In the genomic region with DNA sequence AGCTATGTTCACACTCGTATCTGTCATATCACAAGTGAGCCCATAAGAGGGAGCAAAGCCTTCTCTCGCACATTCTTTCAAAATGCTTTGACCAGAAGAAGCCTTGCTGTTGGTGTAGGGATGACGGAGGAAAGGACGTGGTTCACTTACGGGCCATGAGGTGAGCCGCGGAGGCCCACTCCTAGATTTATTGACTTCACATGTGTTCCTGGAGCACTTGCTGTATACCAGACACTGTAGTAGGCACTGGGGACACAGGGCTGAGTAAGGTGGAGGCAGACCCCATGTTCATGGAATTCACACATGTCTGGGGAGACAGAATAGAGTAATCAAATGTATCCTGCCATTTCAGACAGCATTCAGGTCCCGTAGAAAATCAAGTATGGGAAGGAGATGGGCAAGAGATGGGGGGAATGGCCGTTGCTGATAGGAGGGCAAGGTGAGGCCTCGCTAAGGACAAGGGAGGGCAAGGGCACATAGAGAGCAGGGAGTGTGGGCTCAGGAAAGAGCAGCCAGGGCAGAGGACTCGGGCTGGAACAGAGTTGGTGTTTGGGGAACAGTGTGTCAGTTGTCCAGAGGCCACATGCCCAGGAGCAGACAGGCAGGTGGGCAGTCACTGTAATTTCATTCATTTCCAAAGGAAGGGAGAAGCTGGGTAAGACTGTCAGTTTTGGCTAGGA, we compare ENCODE assay signal across 25 cellular contexts.
"Had no signal": no experiment of that assay in that cellular context is flagged by ENCODE, and none has a peak within 500 bp of the region (broad histone marks: within the 10 kb centered on the region; RNA-seq: fewer than 3 reads in every experiment).

No MANE protein-coding gene starts in this region.

- H3K4me1 Mint-ChIP-seq: central memory CD8-positive, alpha-beta T cell; WTC11 had no signal

- H3K9me3 Mint-ChIP-seq: activated T-helper 1 cell treated with anti-CD3 and anti-CD28 coated beads, Interleukin-12 subunit alpha, Interleukin-12 subunit beta, Interleukin-2, Interleukin-4 antibody, amounts not matched to agents 30 ng/mL and 10 ng/mL and 1 ng/mL, durations not matched to agents 14 hours and 24 hours and 36 hours; central memory CD8-positive, alpha-beta T cell; effector memory CD8-positive, alpha-beta T cell; naive thymus-derived CD4-positive, alpha-beta T cell; neural progenitor cell; WTC11 had no signal

- H3K27ac Mint-ChIP-seq: activated naive CD8-positive, alpha-beta T cell; activated T-helper 1 cell treated with anti-CD3 and anti-CD28 coated beads, Interleukin-12 subunit alpha, Interleukin-12 subunit beta, Interleukin-2, Interleukin-4 antibody, amounts not matched to agents 30 ng/mL and 10 ng/mL and 1 ng/mL, durations not matched to agents 14 hours and 24 hours and 36 hours; effector memory CD8-positive, alpha-beta T cell; neural progenitor cell; WTC11 had no signal

- DNase-seq: activated gamma-delta T cell treated with Interleukin-2 at 50 U/mL for 16 hours; amniotic stem cell; dorsolateral prefrontal cortex; effector memory CD8-positive, alpha-beta T cell; foreskin melanocyte; left ventricle myocardium inferior; naive thymus-derived CD4-positive, alpha-beta T cell; ovary; psoas muscle; stimulated activated CD4-positive, alpha-beta T cell treated with anti-CD3 and anti-CD28 coated beads, Interleukin-12 subunit alpha, Interleukin-12 subunit beta, amount 100 ng/mL, for 4 hours; stimulated activated CD4-positive, alpha-beta T cell treated with anti-CD3 and anti-CD28 coated beads, Interleukin-4, amount 100 ng/mL, for 4 hours; stomach; T-helper 9 cell; transverse colon had no signal

- H3K36me3 Mint-ChIP-seq: neural progenitor cell, WTC11 had no signal

- H3K27me3 Mint-ChIP-seq: activated naive CD8-positive, alpha-beta T cell; central memory CD8-positive, alpha-beta T cell; effector memory CD8-positive, alpha-beta T cell; naive thymus-derived CD4-positive, alpha-beta T cell had no signal

- H3K27ac ChIP-seq: breast epithelium, dorsolateral prefrontal cortex, hepatocyte, left ventricle myocardium inferior, neural progenitor cell, ovary, psoas muscle, right atrium auricular region, stomach, suprapubic skin, transverse colon, vagina had no signal

- H3K27me3 ChIP-seq: breast epithelium, dorsolateral prefrontal cortex, hepatocyte, neural progenitor cell, ovary, right atrium auricular region, stomach, suprapubic skin, transverse colon, vagina had no signal

- H3K4me1 ChIP-seq: breast epithelium, neural progenitor cell, psoas muscle, right atrium auricular region, stomach, suprapubic skin, transverse colon, vagina had no signal

- H3K9me3 ChIP-seq: breast epithelium, left ventricle myocardium inferior, ovary, psoas muscle, right atrium auricular region, stomach, suprapubic skin, transverse colon, vagina had no signal

- H3K36me3 ChIP-seq: breast epithelium, neural progenitor cell, ovary, right atrium auricular region, suprapubic skin, transverse colon, vagina had no signal

- H3K4me3 Mint-ChIP-seq: activated naive CD8-positive, alpha-beta T cell; activated T-helper 1 cell treated with anti-CD3 and anti-CD28 coated beads, Interleukin-12 subunit alpha, Interleukin-12 subunit beta, Interleukin-2, Interleukin-4 antibody, amounts not matched to agents 30 ng/mL and 10 ng/mL and 1 ng/mL, durations not matched to agents 14 hours and 24 hours and 36 hours; central memory CD8-positive, alpha-beta T cell; effector memory CD8-positive, alpha-beta T cell; neural progenitor cell; WTC11 had no signal

- H3K4me3 ChIP-seq: breast epithelium, dorsolateral prefrontal cortex, hepatocyte, left ventricle myocardium inferior, neural progenitor cell, ovary, psoas muscle, right atrium auricular region, stomach, suprapubic skin, transverse colon, vagina had no signal

- ATAC-seq: effector memory CD8-positive, alpha-beta T cell; esophagus mucosa; psoas muscle; WTC11 had no signal
